Comparison of ENCODE assay signal across 24 cellular contexts in genomic region chr16:17061326-17061725, GRCh38.
"Had no signal": no experiment of that assay in that cellular context is flagged by ENCODE, and none has a peak within 500 bp of the region (broad histone marks: within the 10 kb centered on the region; RNA-seq: fewer than 3 reads in every experiment).

No MANE protein-coding gene starts in this region.

- H3K4me3 Mint-ChIP-seq: immature natural killer cell; mesothelial cell of epicardium; naive thymus-derived CD4-positive, alpha-beta T cell had no signal

- H3K27ac Mint-ChIP-seq: immature natural killer cell; mesothelial cell of epicardium; naive thymus-derived CD4-positive, alpha-beta T cell had no signal

- H3K4me1 ChIP-seq: esophagus muscularis mucosa, foreskin keratinocyte, gastroesophageal sphincter, heart left ventricle, left lung, lower lobe of right lung had no signal

- FAIRE-seq: colon, endothelial cell of umbilical vein, frontal cortex, kidney had no signal

- H3K4me2 ChIP-seq: hepatocyte had no signal

- H3K79me2 ChIP-seq: hepatocyte had no signal

- ATAC-seq: foreskin keratinocyte; gastroesophageal sphincter; heart left ventricle; left lung; left ventricle myocardium superior; lower lobe of right lung; naive thymus-derived CD4-positive, alpha-beta T cell had no signal

- H3K4me3 ChIP-seq: coronary artery, dorsolateral prefrontal cortex, esophagus muscularis mucosa, gastroesophageal sphincter, heart left ventricle, hepatocyte, left lung, lower lobe of right lung had no signal

- H3K36me3 Mint-ChIP-seq: mesothelial cell of epicardium had no signal

- H3K9me3 Mint-ChIP-seq: immature natural killer cell had no signal

- DNase-seq: dermis blood vessel endothelial cell; dorsolateral prefrontal cortex; effector CD4-positive, alpha-beta T cell; effector memory CD4-positive, alpha-beta T cell; foreskin keratinocyte; heart left ventricle; hypothalamus; immature natural killer cell; islet precursor cell; kidney; kidney glomerular epithelial cell; left lung; left ventricle myocardium superior; lower lobe of right lung; mesenchymal stem cell; naive thymus-derived CD4-positive, alpha-beta T cell had no signal

- H3K27ac ChIP-seq: coronary artery, dorsolateral prefrontal cortex, esophagus muscularis mucosa, foreskin keratinocyte, gastroesophageal sphincter, heart left ventricle, hepatocyte, left lung, lower lobe of right lung had no signal

- H3K27me3 ChIP-seq: dorsolateral prefrontal cortex, foreskin keratinocyte, hepatocyte had no signal

- H3K36me3 ChIP-seq: esophagus muscularis mucosa, gastroesophageal sphincter, heart left ventricle, left lung, lower lobe of right lung had no signal

- H3K4me1 Mint-ChIP-seq: mesothelial cell of epicardium had no signal

- H2AFZ ChIP-seq: hepatocyte had no signal

- H3K9me3 ChIP-seq: left lung, lower lobe of right lung had no signal
